11 cellular contexts compared by ENCODE assay signal in the genomic region with DNA sequence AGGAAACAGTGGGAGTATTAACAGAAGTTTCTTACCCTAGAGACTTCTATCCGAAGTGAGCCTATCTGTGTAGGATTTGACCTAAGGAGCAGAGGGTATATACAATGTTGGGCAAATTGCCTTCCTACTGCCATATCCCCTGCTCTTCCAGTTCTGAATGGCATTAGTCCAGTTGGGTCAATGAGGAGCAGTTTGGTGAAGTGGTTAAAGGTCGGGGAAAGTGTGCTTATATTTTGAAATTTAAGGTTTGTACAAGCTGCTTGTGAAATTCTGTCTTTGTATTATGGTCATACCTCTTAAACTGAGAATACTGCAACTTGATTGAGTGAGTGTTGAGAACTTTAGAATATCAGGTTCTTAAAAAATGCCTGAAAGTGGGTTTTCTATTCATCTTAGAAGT. TPM values are rescaled to one million over a fixed set of nuclear protein-coding genes. Genes with fewer than 3 reads are reported as not detected.
DNase-seq lines count a peak whose midpoint lies in the region; ATAC-seq, FAIRE-seq and TF ChIP-seq lines count a peak whose summit lies in the region.
"Had no signal": no experiment of that assay in that cellular context is flagged by ENCODE, and none has a peak within 500 bp of the region (broad histone marks: within the 10 kb centered on the region; RNA-seq: fewer than 3 reads in every experiment).

No MANE protein-coding gene starts in this region.

- no peak overlapping the region for H3K27ac ChIP-seq in CD8-positive, alpha-beta T cell (ENCODE audit: low read depth, low read length)
- H3K27ac ChIP-seq in KMS-11 (no peak overlapping the region), GM12878 (ENCODE audit: control insufficient read depth, insufficient read depth) (0 out of 2 replicates have a peak overlapping the region, but pooled peaks have one; percentile 3)

- H3K36me3 Mint-ChIP-seq in CD8-positive, alpha-beta T cell: peaks cover 38% of the 10 kb centered on the region
- peaks cover 9% of the 10 kb centered on the region for H3K36me3 Mint-ChIP-seq in natural killer cell treated with Interleukin-12 subunit alpha and Interleukin-12 subunit beta and Interleukin-15 and Interleukin-18, amount 100 ng/mL, for 72 hours

- DNase-seq in CD8-positive, alpha-beta T cell: no peak
- DNase-seq in GM12878 (ENCODE audit: low read depth, low spot score) (no peak), dedifferentiated amniotic fluid mesenchymal stem cell (ENCODE audit: extremely low spot score) (no peak), midbrain (lab: John Stamatoyannopoulos, UW) (no peak), D341Med (ENCODE audit: low spot score) (no peak), OCI-M1 (lab: John Stamatoyannopoulos, UW) (no peak)
- DNase-seq in natural killer cell treated with Interleukin-12 subunit alpha and Interleukin-12 subunit beta and Interleukin-15 and Interleukin-18, amount 100 ng/mL, for 72 hours (ENCODE audit: low spot score): no peak
- DNase-seq: stimulated activated CD4-positive, alpha-beta T cell treated with anti-CD3 and anti-CD28 coated beads, Interleukin-4, amount 100 ng/mL, for 24 hours had no signal

- no peaks in the 10 kb centered on the region for H3K9me3 Mint-ChIP-seq in CD8-positive, alpha-beta T cell
- H3K9me3 Mint-ChIP-seq in natural killer cell treated with Interleukin-12 subunit alpha and Interleukin-12 subunit beta and Interleukin-15 and Interleukin-18, amount 100 ng/mL, for 72 hours: no peaks in the 10 kb centered on the region

- peaks cover 16% of the 10 kb centered on the region; the same call in 1 of the 2 replicates for H3K79me2 ChIP-seq in KMS-11 (ENCODE audit: insufficient read depth, low read depth)
- peaks cover 30% of the 10 kb centered on the region for H3K79me2 ChIP-seq in GM12878 (ENCODE audit: control insufficient read depth, insufficient read depth, low read length)

- no peak for TF ChIP-seq RAD21 in GM12878 (IDR thresholded peaks at IDR 0.05; ENCODE audit: insufficient read depth, low read depth, low read length)

- no peaks in the 10 kb centered on the region for H3K27me3 ChIP-seq in CD8-positive, alpha-beta T cell (ENCODE audit: insufficient read depth, low read length)
- H3K27me3 ChIP-seq in KMS-11 (ENCODE audit: insufficient read depth, low read depth) (no peaks in the 10 kb centered on the region), GM12878 (replicated peaks in 1 of 2; ENCODE audit: control insufficient read depth in 2 of 2, insufficient read depth in 2 of 2, low read length in 1 of 2) (no peaks in the 10 kb centered on the region)
- H3K27me3 ChIP-seq: neutrophil had no signal

- in situ Hi-C loops in GM12878 (cut with MboI): no loop called here

- H3K4me2 ChIP-seq in KMS-11 (peak overlapping the region; percentile 82; the same call in 1 of the 2 replicates), GM12878 (ENCODE audit: control insufficient read depth, insufficient read depth) (peak overlapping the region; percentile 97)

- no TSS peak for BruUV-seq in GM12878 (replicated peaks; lab: Mats Ljungman, UMichigan)

- POLR2A ChIA-PET in CD8-positive, alpha-beta T cell (lab: Charles Lee): interaction anchor here (0.5 to 5.8 kb wide), 2 partner anchors 22 to 728 kb away, joined by 4 to 73 read pairs; a partner anchor contains a TSS
- POLR2A ChIA-PET in GM12878 (lab: Charles Lee): interaction anchor here (1.2 to 5.4 kb wide), 6 partner anchors 15 to 120 kb away, joined by 3 to 90 read pairs (median 6); a partner anchor contains a TSS

- no peaks in the 10 kb centered on the region for H3K9me3 ChIP-seq in CD8-positive, alpha-beta T cell (ENCODE audit: low read length)
- no peaks in the 10 kb centered on the region for H3K9me3 ChIP-seq in GM12878 (replicated peaks; ENCODE audit: control insufficient read depth, insufficient read depth, low read length)
- H3K9me3 ChIP-seq: neutrophil had no signal

- peak overlapping the region; percentile 68 for H3K27ac Mint-ChIP-seq in CD8-positive, alpha-beta T cell
- peak overlapping the region; percentile 76 to 88 for H3K27ac Mint-ChIP-seq in natural killer cell treated with Interleukin-12 subunit alpha and Interleukin-12 subunit beta and Interleukin-15 and Interleukin-18, amount 100 ng/mL, for 72 hours

- no peaks in the 10 kb centered on the region for H3K27me3 Mint-ChIP-seq in CD8-positive, alpha-beta T cell (ENCODE audit: low read depth)
- H3K27me3 Mint-ChIP-seq in natural killer cell treated with Interleukin-12 subunit alpha and Interleukin-12 subunit beta and Interleukin-15 and Interleukin-18, amount 100 ng/mL, for 72 hours: no peaks in the 10 kb centered on the region

- WGBS in GM12878 (ENCODE audit: insufficient coverage, insufficient replicate concordance, low lambda C conversion rate, missing lambda C conversion rate): 42% methylated on average over 2 of the region's 2 CpGs

- RAD21 ChIA-PET in GM12878 (lab: Charles Lee; ENCODE audit: unreplicated experiment): interaction anchor here (0.9 to 3.7 kb wide), 4 partner anchors 8 to 56 kb away, joined by 3 to 50 read pairs (median 12); a partner anchor contains a TSS

- no peak overlapping the region for H3K4me3 ChIP-seq in CD8-positive, alpha-beta T cell (ENCODE audit: low read depth, low read length)
- H3K4me3 ChIP-seq in KMS-11 (IDR thresholded peaks at IDR 0.05; ENCODE audit: insufficient read depth, low read depth, low read length) (no peak overlapping the region), GM12878 (peak overlapping the region; percentile 79)

- peaks cover 37% of the 10 kb centered on the region for H3K4me1 Mint-ChIP-seq in CD8-positive, alpha-beta T cell (ENCODE audit: low read depth)
- H3K4me1 Mint-ChIP-seq in natural killer cell treated with Interleukin-12 subunit alpha and Interleukin-12 subunit beta and Interleukin-15 and Interleukin-18, amount 100 ng/mL, for 72 hours (ENCODE audit: low read depth in 2 of 2): peaks cover 13 to 23% of the 10 kb centered on the region in 2 donors

- FAIRE-seq in GM12878 (lab: Jason Lieb, UNC): no peak
- FAIRE-seq: GM18507 had no signal

- no peak for TF ChIP-seq POLR2A in GM12878 (IDR thresholded peaks at IDR 0.05; ENCODE audit: low read depth, low read length)

- peaks cover 14% of the 10 kb centered on the region for H3K36me3 ChIP-seq in CD8-positive, alpha-beta T cell (ENCODE audit: insufficient read depth, low read length)
- H3K36me3 ChIP-seq in KMS-11 (ENCODE audit: insufficient read depth): no peaks in the 10 kb centered on the region
- H3K36me3 ChIP-seq in GM12878 (ENCODE audit: control insufficient read depth in 2 of 2, insufficient read depth in 2 of 2, low read length in 1 of 2): peaks cover 0 to 15% of the 10 kb centered on the region in 2 experiments; a peak in 3 of 4 replicates

- no peak for ATAC-seq in CD8-positive, alpha-beta T cell
- ATAC-seq in GM12878: no peak
- no peak for ATAC-seq in natural killer cell treated with Interleukin-12 subunit alpha and Interleukin-12 subunit beta and Interleukin-15 and Interleukin-18, amount 100 ng/mL, for 72 hours

- SMC1A ChIA-PET in GM12878 (lab: Charles Lee; ENCODE audit: uncharacterized antibody, unreplicated experiment): interaction anchor here (0.7 to 3.0 kb wide), 13 partner anchors 8 to 289 kb away, joined by 3 to 22 read pairs (median 7); a partner anchor contains a TSS

- TF ChIP-seq EP300 in GM12878 (IDR thresholded peaks at IDR 0.05; ENCODE audit: borderline replicate concordance in 1 of 2, control insufficient read depth in 1 of 2, low read depth in 2 of 2, low read length in 2 of 2): no peak

- H4K20me1 ChIP-seq in KMS-11 (ENCODE audit: insufficient read depth) (no peaks in the 10 kb centered on the region), GM12878 (ENCODE audit: control insufficient read depth, insufficient read depth) (peaks cover 4% of the 10 kb centered on the region; the same call in 1 of the 2 replicates)

- H2AFZ ChIP-seq in KMS-11 (ENCODE audit: low read depth) (no peak overlapping the region), GM12878 (ENCODE audit: control insufficient read depth, low read depth, low read length) (no peak overlapping the region)

- no peak for TF ChIP-seq CTCF in CD8-positive, alpha-beta T cell (IDR thresholded peaks at IDR 0.05)
- TF ChIP-seq CTCF in KMS-11 (conservative IDR thresholded peaks at IDR 0.05; ENCODE audit: low read depth, low read length): no peak
- TF ChIP-seq CTCF in GM12878 (IDR thresholded peaks at IDR 0.05 in 2 of 3, conservative IDR thresholded peaks at IDR 0.05 in 1 of 3; ENCODE audit: control insufficient read depth in 2 of 3, extremely low read depth in 1 of 3, insufficient read depth in 1 of 3, low read depth in 3 of 3, low read length in 3 of 3): no peak

- H3K4me3 Mint-ChIP-seq in CD8-positive, alpha-beta T cell: peak overlapping the region; percentile 63
- peak overlapping the region; percentile 91 for H3K4me3 Mint-ChIP-seq in natural killer cell treated with Interleukin-12 subunit alpha and Interleukin-12 subunit beta and Interleukin-15 and Interleukin-18, amount 100 ng/mL, for 72 hours

- CTCF ChIA-PET in CD8-positive, alpha-beta T cell (lab: Charles Lee): interaction anchor here (0.7 kb wide), 1 partner anchor 312 kb away, joined by 3 read pairs; no protein-coding TSS in a partner anchor
- CTCF ChIA-PET in GM12878 (lab: Yijun Ruan, JAX): interaction anchor here (0.6 to 3.9 kb wide), 5 partner anchors 18 to 408 kb away, joined by 3 to 33 read pairs (median 6); a partner anchor contains a TSS

- H3K9ac ChIP-seq in KMS-11 (no peak overlapping the region), GM12878 (ENCODE audit: control insufficient read depth, insufficient read depth, low read length) (peak overlapping the region; percentile 91)

- peaks cover 16% of the 10 kb centered on the region for H3K4me1 ChIP-seq in CD8-positive, alpha-beta T cell (ENCODE audit: insufficient read depth, low read length)
- H3K4me1 ChIP-seq in KMS-11 (ENCODE audit: low read depth, poor library complexity, severe bottlenecking) (peaks cover 12% of the 10 kb centered on the region), GM12878 (ENCODE audit: control insufficient read depth, insufficient read depth, low read length) (peaks cover 8% of the 10 kb centered on the region)

- intact Hi-C loops in CD8-positive, alpha-beta T cell (cut with DNase I, micrococcal nuclease): loop anchor here in 1 of 2 experiments (2.0 to 10.0 kb wide), 2 partner anchors 52 to 1836 kb away; no protein-coding TSS in a partner anchor
- intact Hi-C loops in GM12878 (cut with micrococcal nuclease; ENCODE audit: unreplicated experiment): no loop called here

RNA-seq across cellular contexts. Expression of a gene that starts 1.7 kb away (rescaled TPM):
- total RNA-seq in CD8-positive, alpha-beta T cell: 10 to 100 TPM; 20.5 to 22.4 TPM
- 29.1 and 31.1 TPM in 2 replicates for total RNA-seq in GM12878 (2013; cell fraction: nucleolus; rRNA removed)
- total RNA-seq in GM12878 (2014; rRNA removed) (76.1 and 86.5 TPM in 2 replicates), GM12878 (2014; rRNA removed; fragmentation: Illumina TruSeq; extraction: Trizol) (52.3 and 54.2 TPM in 2 replicates), GM12878 (2021) (54.5 and 57.2 TPM in 2 replicates)
- 31.3 TPM for polyA plus RNA-seq in GM12878 (2011; ENCODE audit: low read depth)
- polyA plus RNA-seq in GM12878 (2011; rRNA removed) (84.6 and 87.0 TPM in 2 replicates), GM12878 (2014; fragmentation: Illumina TruSeq; extraction: Trizol) (80.7 and 89.6 TPM in 2 replicates), GM12878 (2014; fragmentation: Nextera tagmentation; extraction: Ambion mirVana) (10 to 100 TPM; 20.3 to 32.8 TPM), GM12878 (2014; rRNA removed) (61.5 and 64.7 TPM in 2 replicates), GM12878 (2016; fragmentation: Nextera tagmentation; extraction: Ambion mirVana) (100 to 1,000 TPM; 122 to 127 TPM)
- polyA plus RNA-seq in GM12878 (2011; cell fraction: cytosol; rRNA removed): 66.8 and 83.4 TPM in 2 replicates
- 35.4 and 36.5 TPM in 2 replicates for polyA plus RNA-seq in GM12878 (2011; cell fraction: nucleus; rRNA removed)
- 29.4 and 37.7 TPM in 2 replicates for polyA plus RNA-seq in GM12878 (2012)
- polyA minus RNA-seq in GM12878 (2011; rRNA and poly(A)+ RNA removed): 71.5 and 76.5 TPM in 2 replicates
- 18.3 and 20.3 TPM in 2 replicates for polyA minus RNA-seq in GM12878 (2011; cell fraction: cytosol; rRNA and poly(A)+ RNA removed)
- polyA minus RNA-seq in GM12878 (2011; cell fraction: nucleus; rRNA and poly(A)+ RNA removed): 8.3 and 15.2 TPM in 2 replicates
- 10 to 100 TPM; 47.1 to 60.8 TPM for total RNA-seq in natural killer cell treated with Interleukin-12 subunit alpha and Interleukin-12 subunit beta and Interleukin-15 and Interleukin-18, amount 100 ng/mL, for 72 hours

RNA-seq across cellular contexts. Expression of a gene that starts 21.7 kb away (rescaled TPM):
- total RNA-seq in CD8-positive, alpha-beta T cell: 10 to 100 TPM; 45.5 to 46.8 TPM
- total RNA-seq in GM12878 (2013; cell fraction: nucleolus; rRNA removed): 202 and 205 TPM in 2 replicates
- total RNA-seq in GM12878 (2014; rRNA removed) (139 and 141 TPM in 2 replicates), GM12878 (2014; rRNA removed; fragmentation: Illumina TruSeq; extraction: Trizol) (92.0 and 94.7 TPM in 2 replicates), GM12878 (2021) (112 and 114 TPM in 2 replicates)
- 112 TPM for polyA plus RNA-seq in GM12878 (2011; ENCODE audit: low read depth)
- polyA plus RNA-seq in GM12878 (2011; rRNA removed) (152 and 188 TPM in 2 replicates), GM12878 (2014; fragmentation: Illumina TruSeq; extraction: Trizol) (124 and 151 TPM in 2 replicates), GM12878 (2014; fragmentation: Nextera tagmentation; extraction: Ambion mirVana) (100 to 1,000 TPM in 1 of 2 experiments, 10 to 100 TPM in 1; 82.9 to 103 TPM), GM12878 (2014; rRNA removed) (65.2 and 74.4 TPM in 2 replicates), GM12878 (2016; fragmentation: Nextera tagmentation; extraction: Ambion mirVana) (100 to 1,000 TPM; 193 to 202 TPM)
- polyA plus RNA-seq in GM12878 (2011; cell fraction: cytosol; rRNA removed): 162 and 232 TPM in 2 replicates
- polyA plus RNA-seq in GM12878 (2011; cell fraction: nucleus; rRNA removed): 117 and 119 TPM in 2 replicates
- 108 and 128 TPM in 2 replicates for polyA plus RNA-seq in GM12878 (2012)
- polyA minus RNA-seq in GM12878 (2011; rRNA and poly(A)+ RNA removed): 530 and 786 TPM in 2 replicates
- 106 and 109 TPM in 2 replicates for polyA minus RNA-seq in GM12878 (2011; cell fraction: cytosol; rRNA and poly(A)+ RNA removed)
- 81.2 and 107 TPM in 2 replicates for polyA minus RNA-seq in GM12878 (2011; cell fraction: nucleus; rRNA and poly(A)+ RNA removed)
- 100 to 1,000 TPM; 169 to 182 TPM for total RNA-seq in natural killer cell treated with Interleukin-12 subunit alpha and Interleukin-12 subunit beta and Interleukin-15 and Interleukin-18, amount 100 ng/mL, for 72 hours

RNA-seq across cellular contexts. Expression of a gene that starts 54.0 kb away (rescaled TPM):
- total RNA-seq in CD8-positive, alpha-beta T cell: 1 to 10 TPM; 8.1 to 8.7 TPM
- total RNA-seq in GM12878 (2013; cell fraction: nucleolus; rRNA removed): 52.5 and 58.9 TPM in 2 replicates
- 53.7 and 59.6 TPM in 2 replicates for total RNA-seq in GM12878 (2014; rRNA removed)
- 66.1 and 66.8 TPM in 2 replicates for total RNA-seq in GM12878 (2014; rRNA removed; fragmentation: Illumina TruSeq; extraction: Trizol)
- 67.1 and 68.2 TPM in 2 replicates for total RNA-seq in GM12878 (2021)
- polyA plus RNA-seq in GM12878 (2011; ENCODE audit: low read depth): 15.9 TPM
- 65.0 and 99.2 TPM in 2 replicates for polyA plus RNA-seq in GM12878 (2011; rRNA removed)
- 26.8 and 27.8 TPM in 2 replicates for polyA plus RNA-seq in GM12878 (2011; cell fraction: cytosol; rRNA removed)
- 21.8 and 24.9 TPM in 2 replicates for polyA plus RNA-seq in GM12878 (2011; cell fraction: nucleus; rRNA removed)
- polyA plus RNA-seq in GM12878 (2012): 22.8 and 30.9 TPM in 2 replicates
- polyA plus RNA-seq in GM12878 (2014; fragmentation: Illumina TruSeq; extraction: Trizol): 72.9 and 75.5 TPM in 2 replicates
- 10 to 100 TPM; 47.0 to 52.5 TPM for polyA plus RNA-seq in GM12878 (2014; fragmentation: Nextera tagmentation; extraction: Ambion mirVana)
- polyA plus RNA-seq in GM12878 (2014; rRNA removed): 42.1 and 43.8 TPM in 2 replicates
- polyA plus RNA-seq in GM12878 (2016; fragmentation: Nextera tagmentation; extraction: Ambion mirVana): 10 to 100 TPM; 66.2 to 68.6 TPM
- polyA minus RNA-seq in GM12878 (2011; rRNA and poly(A)+ RNA removed): 32.4 and 37.7 TPM in 2 replicates
- 17.0 and 21.0 TPM in 2 replicates for polyA minus RNA-seq in GM12878 (2011; cell fraction: cytosol; rRNA and poly(A)+ RNA removed)
- polyA minus RNA-seq in GM12878 (2011; cell fraction: nucleus; rRNA and poly(A)+ RNA removed): 34.2 and 51.4 TPM in 2 replicates
- total RNA-seq in natural killer cell treated with Interleukin-12 subunit alpha and Interleukin-12 subunit beta and Interleukin-15 and Interleukin-18, amount 100 ng/mL, for 72 hours: 100 to 1,000 TPM in 1 of 2 donors, 10 to 100 TPM in 1; 74.7 to 111 TPM

Comparison
In these comparisons a context has a peak if more than half of its experiments do, and no peak if none do; other contexts are left out.
1. RNA of a gene that starts 54.0 kb away (total RNA-seq): 74.7 to 111 TPM in natural killer cell treated with Interleukin-12 subunit alpha and Interleukin-12 subunit beta and Interleukin-15 and Interleukin-18, amount 100 ng/mL, for 72 hours and 52.5 to 68.2 TPM in GM12878; 8.1 to 8.7 TPM in CD8-positive, alpha-beta T cell; every median in the first group is over 4 times any median in the second.